21 cellular contexts compared by ENCODE assay signal in genomic region chr5:134345996-134346395, GRCh38. TPM values are rescaled to one million over a fixed set of nuclear protein-coding genes. Genes with fewer than 3 reads are reported as not detected.
DNase-seq lines count a peak whose midpoint lies in the region; ATAC-seq and TF ChIP-seq lines count a peak whose summit lies in the region.
"Had no signal": no experiment of that assay in that cellular context is flagged by ENCODE, and none has a peak within 500 bp of the region (broad histone marks: within the 10 kb centered on the region; RNA-seq: fewer than 3 reads in every experiment).

No MANE protein-coding gene starts in this region.

- intact Hi-C loops in HCT116 (cut with micrococcal nuclease) (no loop called here), prostate gland (cut with DNase I) (no loop called here), tibial artery (cut with DNase I; ENCODE audit: low total_unique reads) (no loop called here), right cardiac atrium (cut with DNase I) (no loop called here)

- no peak overlapping the region for H3K4me3 ChIP-seq in HCT116 (replicated peaks in 1 of 2; ENCODE audit: low read depth in 1 of 2, low read length in 2 of 2)
- no peak overlapping the region for H3K4me3 ChIP-seq in iPS-20b (ENCODE audit: low read length)
- no peak overlapping the region for H3K4me3 ChIP-seq in prostate gland
- no peak overlapping the region for H3K4me3 ChIP-seq in tibial artery
- H3K4me3 ChIP-seq in SJCRH30 = no peak overlapping the region
- H3K4me3 ChIP-seq in right cardiac atrium (ENCODE audit: low read length) = no peak overlapping the region
- H3K4me3 ChIP-seq: BLaER1 treated with 17β-estradiol and CSF1 and Interleukin-3, amounts not matched to agents 10 nM and 100 nM; right atrium auricular region had no signal

- no peaks in the 10 kb centered on the region for H3K9me2 ChIP-seq in HCT116 (ENCODE audit: insufficient read depth)

- H3K36me3 ChIP-seq in HCT116 (ENCODE audit: control insufficient read depth in 1 of 2, insufficient read depth in 2 of 2, low read length in 2 of 2) (no peaks in the 10 kb centered on the region), iPS-20b (ENCODE audit: insufficient read depth, low read depth, low read length) (no peaks in the 10 kb centered on the region), prostate gland (no peaks in the 10 kb centered on the region), tibial artery (peaks cover 0 to 20% (median 7%) of the 10 kb centered on the region in 3 donors), SJCRH30 (no peaks in the 10 kb centered on the region)
- H3K36me3 ChIP-seq: brain microvascular endothelial cell, right atrium auricular region had no signal

- H3K4me1 ChIP-seq in HCT116 (ENCODE audit: control insufficient read depth in 1 of 2, insufficient read depth in 2 of 2, low read length in 2 of 2) = peaks cover 7 to 11% of the 10 kb centered on the region in 2 experiments; a peak in 3 of 4 replicates
- peaks cover 13% of the 10 kb centered on the region; the same call in 1 of the 2 replicates for H3K4me1 ChIP-seq in iPS-20b (ENCODE audit: insufficient read depth, low read length)
- H3K4me1 ChIP-seq in prostate gland (replicated peaks) = no peaks in the 10 kb centered on the region
- no peaks in the 10 kb centered on the region for H3K4me1 ChIP-seq in tibial artery
- H3K4me1 ChIP-seq in SJCRH30 = no peaks in the 10 kb centered on the region
- no peaks in the 10 kb centered on the region for H3K4me1 ChIP-seq in right cardiac atrium (ENCODE audit: control insufficient read depth, insufficient read depth, low read length)
- H3K4me1 ChIP-seq: BLaER1 treated with 17β-estradiol and CSF1 and Interleukin-3, amounts not matched to agents 10 nM and 100 nM; right atrium auricular region had no signal

- no peak overlapping the region for H2AFZ ChIP-seq in HCT116 (ENCODE audit: low read depth, low read length, poor library complexity, severe bottlenecking)

- DNase-seq in HCT116 (ENCODE audit: low read depth, low spot score) (no peak), RWPE1 (ENCODE audit: low spot score) (peak; percentile 49), prostate gland (ENCODE audit: low spot score) (peak; percentile 53), tibial artery (no peak), SJCRH30 (no peak), right cardiac atrium (no peak)
- no peak for DNase-seq in activated T-cell treated with anti-CD3 and anti-CD28 coated beads, Interleukin-2, amount 50 U/mL, for 48 hours
- DNase-seq: activated B cell treated with CpG ODN at 0.5 μM for 24 hours; activated CD4-positive, alpha-beta T cell treated with anti-CD3 and anti-CD28 coated beads, Interleukin-2, amount 50 U/mL, for 4 hours; activated gamma-delta T cell; activated naive CD8-positive, alpha-beta T cell treated with anti-CD3 and anti-CD28 coated beads, Interleukin-2, amount 50 U/mL, for 24 hours; activated T-cell treated with anti-CD3 and anti-CD28 coated beads for 4 hours; brain microvascular endothelial cell; head of caudate nucleus; NCI-H1417 treated with DMSO at 0.1 percent for 48 hours; occipital lobe; T-helper 9 cell had no signal

- H3K27me3 ChIP-seq in HCT116 (ENCODE audit: insufficient read depth, low read length) = no peaks in the 10 kb centered on the region
- no peaks in the 10 kb centered on the region for H3K27me3 ChIP-seq in iPS-20b (ENCODE audit: insufficient read depth, low read length)
- H3K27me3 ChIP-seq in prostate gland (replicated peaks; ENCODE audit: insufficient read depth) = no peaks in the 10 kb centered on the region
- no peaks in the 10 kb centered on the region for H3K27me3 ChIP-seq in tibial artery
- H3K27me3 ChIP-seq in SJCRH30 = no peaks in the 10 kb centered on the region
- H3K27me3 ChIP-seq in right cardiac atrium (ENCODE audit: control insufficient read depth, insufficient read depth) = no peaks in the 10 kb centered on the region
- H3K27me3 ChIP-seq: BLaER1 treated with 17β-estradiol and CSF1 and Interleukin-3, amounts not matched to agents 10 nM and 100 nM; brain microvascular endothelial cell; right atrium auricular region had no signal

- TF ChIP-seq CTCF in HCT116 (IDR thresholded peaks at IDR 0.05 in 2 of 3, conservative IDR thresholded peaks at IDR 0.05 in 1 of 3; ENCODE audit: borderline replicate concordance in 1 of 3, insufficient read depth in 1 of 3, low read depth in 2 of 3, low read length in 2 of 3) (no peak), RWPE1 (conservative IDR thresholded peaks at IDR 0.05; ENCODE audit: low read depth) (no peak), prostate gland (IDR thresholded peaks at IDR 0.05) (no peak), tibial artery (IDR thresholded peaks at IDR 0.05) (no peak)

- BruUV-seq in HCT116 (replicated peaks; lab: Mats Ljungman, UMichigan) = no TSS peak

- WGBS in prostate gland = 61% methylated on average over 2 of the region's 2 CpGs
- 93% methylated on average over 2 of the region's 2 CpGs for WGBS in right cardiac atrium

- H4K20me1 ChIP-seq in HCT116 (ENCODE audit: insufficient read depth) = no peaks in the 10 kb centered on the region
- H4K20me1 ChIP-seq: BLaER1 treated with 17β-estradiol and CSF1 and Interleukin-3, amounts not matched to agents 10 nM and 100 nM had no signal

- CTCF ChIA-PET in HCT116 (lab: Charles Lee) = no interaction called here
- CTCF ChIA-PET in RWPE1 (lab: Yijun Ruan, JAX) = no interaction called here

- H3K27ac ChIP-seq in HCT116 (ENCODE audit: low read depth, low read length) (peak overlapping the region; percentile 27; the same call in 1 of the 2 replicates), RWPE1 (no peak overlapping the region), iPS-20b (ENCODE audit: low read length) (no peak overlapping the region), prostate gland (peak overlapping the region; percentile 61 to 68), tibial artery (no peak overlapping the region), SJCRH30 (no peak overlapping the region), right cardiac atrium (ENCODE audit: low read length) (no peak overlapping the region)
- H3K27ac ChIP-seq: BLaER1 treated with 17β-estradiol and CSF1 and Interleukin-3, amounts not matched to agents 10 nM and 100 nM; brain microvascular endothelial cell; right atrium auricular region had no signal

- ATAC-seq in HCT116 (peak; percentile 36; the same call in 1 of the 2 replicates), right cardiac atrium (no peak)
- ATAC-seq: activated naive CD8-positive, alpha-beta T cell treated with anti-CD3 and anti-CD28 coated beads, Interleukin-2, amount 50 U/mL, for 24 hours; Panc1 had no signal

- no peaks in the 10 kb centered on the region for H3K79me2 ChIP-seq in HCT116 (ENCODE audit: insufficient read depth, low read length)

- RAD21 ChIA-PET in HCT116 (lab: Charles Lee; ENCODE audit: low non-redundant PET in 1 of 2, low total read pairs in 2 of 2, uncharacterized antibody in 2 of 2, unreplicated experiment in 2 of 2) = no interaction called here

- H3K9me3 ChIP-seq in HCT116 (ENCODE audit: control insufficient read depth in 1 of 2, insufficient read depth in 1 of 2, low read depth in 1 of 2, low read length in 2 of 2) (no peaks in the 10 kb centered on the region), iPS-20b (ENCODE audit: insufficient read depth, low read depth, low read length) (no peaks in the 10 kb centered on the region), prostate gland (no peaks in the 10 kb centered on the region), tibial artery (peaks cover 0 to 6% (median 0%) of the 10 kb centered on the region in 3 donors), SJCRH30 (replicated peaks) (no peaks in the 10 kb centered on the region; the same call in 1 of the 2 replicates), right cardiac atrium (ENCODE audit: control insufficient read depth, low read length) (no peaks in the 10 kb centered on the region)
- H3K9me3 ChIP-seq: BLaER1 treated with 17β-estradiol and CSF1 and Interleukin-3, amounts not matched to agents 10 nM and 100 nM; right atrium auricular region had no signal

- no peak for TF ChIP-seq POLR2A in HCT116 (IDR thresholded peaks at IDR 0.05; ENCODE audit: borderline replicate concordance, extremely low read depth, insufficient read depth, insufficient read length)
- peak; percentile 42 for TF ChIP-seq POLR2A in prostate gland (IDR thresholded peaks at IDR 0.05)

- H3K9ac ChIP-seq in HCT116 (ENCODE audit: low read length) (no peak overlapping the region), iPS-20b (ENCODE audit: low read depth, low read length) (peak overlapping the region; percentile 13)
- H3K9ac ChIP-seq: BLaER1 treated with 17β-estradiol and CSF1 and Interleukin-3, amounts not matched to agents 10 nM and 100 nM had no signal

- peak overlapping the region; percentile 23; the same call in 1 of the 2 replicates for H3K4me2 ChIP-seq in HCT116 (ENCODE audit: low read length)
- H3K4me2 ChIP-seq: BLaER1 treated with 17β-estradiol and CSF1 and Interleukin-3, amounts not matched to agents 10 nM and 100 nM had no signal

- POLR2A ChIA-PET in HCT116 (lab: Charles Lee) = no interaction called here
- POLR2A ChIA-PET in RWPE1 (lab: Yijun Ruan, JAX; ENCODE audit: low non-redundant PET) = no interaction called here

- TF ChIP-seq RAD21 in HCT116 (IDR thresholded peaks at IDR 0.05; ENCODE audit: low read depth) = no peak

TF ChIP-seq in HCT116, 20 proteins besides CTCF, POLR2A, EP300 and RAD21 (continues in another document):
- TF ChIP-seq POLR2AphosphoS5 (IDR thresholded peaks at IDR 0.05; ENCODE audit: low read depth, low read length) (no peak), ZBTB33 (IDR thresholded peaks at IDR 0.05; ENCODE audit: extremely low read depth, insufficient replicate concordance, low read length) (no peak)

RNA-seq across cellular contexts. Expression of gene CDKL3, which starts 21.0 kb away (rescaled TPM):
- total RNA-seq in HCT116 (2021; ENCODE audit: unreplicated experiment) (3.4 TPM), prostate gland (1 to 10 TPM; 1.6 to 6.6 TPM), right cardiac atrium (1 to 10 TPM; 6.9 to 7.5 (median 7.1) TPM)
- 0.79 and 1.4 TPM in 2 replicates for polyA plus RNA-seq in HCT116 (2012)
- total RNA-seq in SJCRH30 (2014; rRNA removed; shearing (Covaris generic)) = 1.4 and 2.5 TPM in 2 replicates
- polyA plus RNA-seq in right cardiac atrium = 5.9 TPM

RNA-seq across cellular contexts. Expression of gene UBE2B, which starts 25.4 kb away (rescaled TPM):
- total RNA-seq in HCT116 (2021; ENCODE audit: unreplicated experiment) (91.9 TPM), prostate gland (10 to 100 TPM; 27.4 to 57.7 TPM), right cardiac atrium (100 to 1,000 TPM; 153 to 216 (median 180) TPM)
- 16.5 and 21.3 TPM in 2 replicates for polyA plus RNA-seq in HCT116 (2012)
- total RNA-seq in SJCRH30 (2014; rRNA removed; shearing (Covaris generic)) = 49.4 and 53.3 TPM in 2 replicates
- polyA plus RNA-seq in right cardiac atrium = 260 TPM

Comparison
In these comparisons a context has a peak if more than half of its experiments do, and no peak if none do; other contexts are left out.
1. DNase-seq: peak in RWPE1 (single experiment) and prostate gland (single experiment); none in HCT116 (single experiment), tibial artery (0 of 2), SJCRH30 (0 of 2), activated T-cell treated with anti-CD3 and anti-CD28 coated beads, Interleukin-2, amount 50 U/mL, for 48 hours (0 of 2) and right cardiac atrium (0 of 3).
2. H3K27ac ChIP-seq: peak in HCT116 (single experiment) and prostate gland (2 of 2); none in RWPE1 (single experiment), iPS-20b (single experiment), tibial artery (0 of 2), SJCRH30 (single experiment) and right cardiac atrium (single experiment).